8 cellular contexts compared by ENCODE assay signal in genomic region chr9:33623658-33624586, GRCh38.
DNase-seq lines count a peak whose midpoint lies in the region; ATAC-seq and TF ChIP-seq lines count a peak whose summit lies in the region.

No MANE protein-coding gene starts in this region.

- POLR2A ChIA-PET in PC-3 (lab: Charles Lee; ENCODE audit: unreplicated experiment) = no interaction called here

- 18 to 20% (median 20%) methylated on average over 20 of the region's 20 CpGs for WGBS in stomach, 5 donors

- peak; percentile 91 for TF ChIP-seq RAD21 in neural cell (conservative IDR thresholded peaks at IDR 0.05)

- H3K9me2 ChIP-seq in PC-3 (replicated peaks; ENCODE audit: low read length) (no peaks in the 10 kb centered on the region), neural cell (ENCODE audit: insufficient read depth, low read length) (no peaks in the 10 kb centered on the region)

- peak in 1 of 4 donors; percentile 8 for TF ChIP-seq POLR2A in stomach (IDR thresholded peaks at IDR 0.05)

- intact Hi-C loops in PC-3 (cut with micrococcal nuclease) = loop anchor here (1.0 kb wide), 1 partner anchor 98 kb away; no protein-coding TSS in a partner anchor
- intact Hi-C loops in stomach (cut with DNase I; ENCODE audit: low total_unique reads) = loop anchor here (5.0 kb wide), 1 partner anchor 98 kb away; no protein-coding TSS in a partner anchor

- no peaks in the 10 kb centered on the region for H3K27me3 ChIP-seq in PC-3 (ENCODE audit: low read length)
- peaks cover under 1% of the 10 kb centered on the region for H3K27me3 ChIP-seq in fibroblast of lung (ENCODE audit: control insufficient read depth, insufficient read depth, low read length)
- H3K27me3 ChIP-seq in neural cell (ENCODE audit: insufficient read depth, low read depth, low read length) = no peaks in the 10 kb centered on the region
- H3K27me3 ChIP-seq in stomach = peaks cover 0 to 31% (median 7%) of the 10 kb centered on the region in 3 donors

- H3K27ac ChIP-seq in PC-3 (ENCODE audit: low read length) (no peak overlapping the region), fibroblast of lung (ENCODE audit: insufficient read depth, low read length) (no peak overlapping the region), neural cell (ENCODE audit: low read length) (no peak overlapping the region), stomach (no peak overlapping the region)

- no peaks in the 10 kb centered on the region for H3K79me2 ChIP-seq in PC-3 (ENCODE audit: low read length)
- no peaks in the 10 kb centered on the region for H3K79me2 ChIP-seq in fibroblast of lung (ENCODE audit: control insufficient read depth, insufficient read depth, low read length)
- no peaks in the 10 kb centered on the region for H3K79me2 ChIP-seq in neural cell (replicated peaks; ENCODE audit: insufficient read depth, low read length)

- no peaks in the 10 kb centered on the region for H3F3A ChIP-seq in PC-3 (ENCODE audit: low read length, unreplicated experiment)
- H3F3A ChIP-seq in neural cell (ENCODE audit: insufficient read depth, low read length, poor library complexity, severe bottlenecking) = no peaks in the 10 kb centered on the region

- CTCF ChIA-PET in PC-3 (lab: Charles Lee) = interaction anchor here (0.6 to 1.1 kb wide), 9 partner anchors 23 to 210 kb away, joined by 3 to 13 read pairs (median 4); partner anchors contain the start of gene ANKRD18B

- peak; percentile 89 for DNase-seq in AG20443 (ENCODE audit: low spot score)
- DNase-seq in HuH-7 (ENCODE audit: low spot score) = peak; percentile 51
- peak; percentile 88 for DNase-seq in PC-3
- DNase-seq in activated T-cell treated with anti-CD3 and anti-CD28 coated beads, Interleukin-2, amount 50 U/mL, for 1 hour = peak; percentile 72
- peak; percentile 48 to 72 for DNase-seq in fibroblast of lung (ENCODE audit: low read depth in 2 of 2)
- peak; percentile 66 for DNase-seq in stomach

- TF ChIP-seq EP300 in neural cell (conservative IDR thresholded peaks at IDR 0.05; ENCODE audit: poor library complexity, severe bottlenecking) = no peak
- TF ChIP-seq EP300 in stomach (IDR thresholded peaks at IDR 0.05) = no peak

- TF ChIP-seq CTCF in PC-3 (conservative IDR thresholded peaks at IDR 0.05; ENCODE audit: low read depth, low read length) (peak; percentile 73), fibroblast of lung (conservative IDR thresholded peaks at IDR 0.05 in 1 of 2, IDR thresholded peaks at IDR 0.05 in 1 of 2; ENCODE audit: low read depth in 1 of 2, low read length in 2 of 2) (peak; percentile 74 to 76), neural cell (IDR thresholded peaks at IDR 0.05; ENCODE audit: poor library complexity, severe bottlenecking) (peak; percentile 94), stomach (IDR thresholded peaks at IDR 0.05) (peak in 5 of 7 experiments; percentile 39 to 85 (median 77))

- BruUV-seq in PC-3 (replicated peaks; lab: Mats Ljungman, UMichigan) = no TSS peak

- H3K4me2 ChIP-seq in PC-3 (ENCODE audit: low read length) = peak overlapping the region; percentile 77
- peak overlapping the region; percentile 5 for H3K4me2 ChIP-seq in fibroblast of lung (ENCODE audit: extremely low read depth, insufficient read depth, low read length)
- H3K4me2 ChIP-seq in neural cell (ENCODE audit: low read length) = no peak overlapping the region

- H3K4me1 ChIP-seq in PC-3 (ENCODE audit: insufficient read depth, low read length) = peaks cover 24% of the 10 kb centered on the region
- peaks cover 3% of the 10 kb centered on the region for H3K4me1 ChIP-seq in fibroblast of lung (ENCODE audit: control insufficient read depth, extremely low read depth, insufficient read depth, low read length)
- peaks cover 0 to 12% (median 3%) of the 10 kb centered on the region in 4 donors for H3K4me1 ChIP-seq in stomach

- ATAC-seq in GM18907 (IDR thresholded peaks at IDR 0.05; ENCODE audit: unreplicated experiment) (peak; percentile 71), PC-3 (peak; percentile 86)

- H2AFZ ChIP-seq in PC-3 (ENCODE audit: low read length) (peak overlapping the region; percentile 72), fibroblast of lung (ENCODE audit: low read length) (no peak overlapping the region), neural cell (ENCODE audit: low read depth, low read length) (no peak overlapping the region)

- no peak overlapping the region for H3K9ac ChIP-seq in PC-3 (ENCODE audit: low read length)
- H3K9ac ChIP-seq in fibroblast of lung (ENCODE audit: insufficient read depth, low read length) = no peak overlapping the region
- H3K9ac ChIP-seq in neural cell (ENCODE audit: low read length) = no peak overlapping the region

- H3K4me3 ChIP-seq in PC-3 (ENCODE audit: low read length) (no peak overlapping the region), fibroblast of lung (replicated peaks in 1 of 4; ENCODE audit: control extremely low read depth in 1 of 4, insufficient read depth in 1 of 4, low read depth in 3 of 4, low read length in 4 of 4) (no peak overlapping the region), neural cell (ENCODE audit: low read length) (no peak overlapping the region), stomach (no peak overlapping the region)

- H3K36me3 ChIP-seq in PC-3 (ENCODE audit: low read depth, low read length) = no peaks in the 10 kb centered on the region
- H3K36me3 ChIP-seq in fibroblast of lung (ENCODE audit: control insufficient read depth, insufficient read depth, low read length) = no peaks in the 10 kb centered on the region
- H3K36me3 ChIP-seq in neural cell (ENCODE audit: insufficient read depth, low read length) = no peaks in the 10 kb centered on the region
- H3K36me3 ChIP-seq in stomach = no peaks in the 10 kb centered on the region

- no peaks in the 10 kb centered on the region for H4K20me1 ChIP-seq in PC-3 (ENCODE audit: low read length)
- H4K20me1 ChIP-seq in fibroblast of lung (ENCODE audit: control insufficient read depth, extremely low read depth, insufficient read depth, low read length) = no peaks in the 10 kb centered on the region
- no peaks in the 10 kb centered on the region for H4K20me1 ChIP-seq in neural cell (ENCODE audit: insufficient read depth)

- H3K9me3 ChIP-seq in PC-3 (ENCODE audit: low read length) (no peaks in the 10 kb centered on the region), fibroblast of lung (ENCODE audit: control insufficient read depth, insufficient read depth, low read depth, low read length) (no peaks in the 10 kb centered on the region), neural cell (ENCODE audit: low read length) (no peaks in the 10 kb centered on the region), stomach (no peaks in the 10 kb centered on the region)

TF ChIP-seq in neural cell, 6 proteins besides CTCF, POLR2A, EP300 and RAD21:
- TF ChIP-seq SMC3 (conservative IDR thresholded peaks at IDR 0.05; ENCODE audit: poor library complexity) = peak; percentile 92
- no peak for TF ChIP-seq REST (IDR thresholded peaks at IDR 0.05; ENCODE audit: borderline replicate concordance)
